1 cellular context compared by ENCODE assay signal in the genomic region with DNA sequence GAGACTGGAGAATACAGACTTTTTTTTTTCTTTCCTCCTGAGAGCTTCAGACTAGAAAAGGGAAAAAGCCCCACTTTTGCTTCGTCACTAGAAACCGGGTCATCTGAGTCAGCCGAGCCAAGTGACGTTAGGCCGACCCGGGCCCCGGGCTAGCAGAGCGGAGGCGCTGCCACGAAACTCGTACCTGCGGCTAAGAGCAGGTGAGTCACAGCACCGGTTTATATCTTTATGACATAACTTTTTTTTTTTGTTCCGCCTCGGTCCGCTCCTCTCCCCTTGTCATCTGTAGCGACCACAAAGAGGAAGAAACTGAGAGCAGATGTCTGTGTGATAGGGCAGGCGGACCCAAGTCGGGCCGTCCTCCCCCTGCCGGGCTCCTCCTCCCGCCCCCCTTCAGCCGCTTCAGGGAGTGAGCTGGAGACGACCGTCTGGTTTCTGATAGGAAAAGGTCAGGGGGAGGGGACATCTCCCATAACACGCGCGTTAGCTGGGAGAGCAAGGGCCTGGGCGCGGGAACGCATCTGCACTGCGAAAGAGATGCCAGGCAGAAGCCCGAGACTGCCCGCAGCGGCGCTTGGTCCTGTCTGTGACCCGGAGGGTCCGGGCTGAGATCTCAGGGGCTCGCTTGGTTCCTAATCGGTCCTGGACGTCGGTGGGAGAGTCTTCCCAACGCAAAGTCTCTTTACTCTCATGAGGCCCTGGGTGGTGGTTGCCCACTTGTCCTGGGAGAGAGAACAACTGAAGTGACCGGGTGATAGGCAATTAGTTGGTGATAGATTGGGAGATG.
TF ChIP-seq lines count a peak whose summit lies in the region.

No MANE protein-coding gene starts in this region.

TF ChIP-seq in H1, 55 proteins besides CTCF, POLR2A, EP300 and RAD21:
- no peak for TF ChIP-seq FOSL1 (IDR thresholded peaks at IDR 0.05; ENCODE audit: insufficient read depth, low read depth, low read length)
- no peak for TF ChIP-seq CHD1 (IDR thresholded peaks at IDR 0.05; ENCODE audit: low read depth, low read length)
- TF ChIP-seq SIN3A (conservative IDR thresholded peaks at IDR 0.05 in 1 of 2, IDR thresholded peaks at IDR 0.05 in 1 of 2; ENCODE audit: low read depth in 1 of 2, low read length in 2 of 2) = no peak
- peak; percentile 92 for TF ChIP-seq EZH2 (IDR thresholded peaks at IDR 0.05; ENCODE audit: low read depth, low read length, severe bottlenecking)
- TF ChIP-seq, protein P1, sequence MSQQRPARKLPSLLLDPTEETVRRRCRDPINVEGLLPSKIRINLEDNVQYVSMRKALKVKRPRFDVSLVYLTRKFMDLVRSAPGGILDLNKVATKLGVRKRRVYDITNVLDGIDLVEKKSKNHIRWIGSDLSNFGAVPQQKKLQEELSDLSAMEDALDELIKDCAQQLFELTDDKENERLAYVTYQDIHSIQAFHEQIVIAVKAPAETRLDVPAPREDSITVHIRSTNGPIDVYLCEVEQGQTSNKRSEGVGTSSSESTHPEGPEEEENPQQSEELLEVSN (IDR thresholded peaks at IDR 0.05) = no peak
- TF ChIP-seq BCL11A (IDR thresholded peaks at IDR 0.05; ENCODE audit: low read depth in 2 of 2, low read length in 2 of 2) = no peak
- TF ChIP-seq CBX5 (IDR thresholded peaks at IDR 0.05; ENCODE audit: low read depth, low read length) = no peak
- no peak for TF ChIP-seq EGR1 (IDR thresholded peaks at IDR 0.05; ENCODE audit: borderline replicate concordance, low read depth, low read length)
- TF ChIP-seq HDAC6 (IDR thresholded peaks at IDR 0.05; ENCODE audit: low read depth, low read length) = no peak
- no peak for TF ChIP-seq SP4 (IDR thresholded peaks at IDR 0.05; ENCODE audit: low read length)
- TF ChIP-seq JUND (IDR thresholded peaks at IDR 0.05; ENCODE audit: low read length) = no peak
- no peak for TF ChIP-seq CEBPB (IDR thresholded peaks at IDR 0.05; ENCODE audit: low read depth, low read length)
- no peak for TF ChIP-seq MAX (IDR thresholded peaks at IDR 0.05)
- no peak for TF ChIP-seq SP1 (IDR thresholded peaks at IDR 0.05; ENCODE audit: low read depth, low read length)
- TF ChIP-seq SP2 (IDR thresholded peaks at IDR 0.05; ENCODE audit: low read length) = no peak
- TF ChIP-seq MAFK (IDR thresholded peaks at IDR 0.05; ENCODE audit: low read depth, low read length) = no peak
- TF ChIP-seq KDM1A (IDR thresholded peaks at IDR 0.05; ENCODE audit: borderline replicate concordance, low read length) = no peak
- no peak for TF ChIP-seq KDM4A (IDR thresholded peaks at IDR 0.05; ENCODE audit: low read depth, low read length, severe bottlenecking)
- no peak for TF ChIP-seq TEAD4 (IDR thresholded peaks at IDR 0.05; ENCODE audit: low read depth, low read length)
- no peak for TF ChIP-seq CBX8 (IDR thresholded peaks at IDR 0.05; ENCODE audit: borderline replicate concordance, low read depth, low read length)
- TF ChIP-seq SAP30 (IDR thresholded peaks at IDR 0.05; ENCODE audit: insufficient read depth, insufficient replicate concordance, low read length) = no peak
- TF ChIP-seq RNF2 (IDR thresholded peaks at IDR 0.05; ENCODE audit: borderline replicate concordance, low read depth, low read length, missing control alignments, poor library complexity, severe bottlenecking) = peak; percentile 83
- TF ChIP-seq NRF1 (IDR thresholded peaks at IDR 0.05; ENCODE audit: low read depth, low read length) = no peak
- peak; percentile 87 for TF ChIP-seq CTBP2 (IDR thresholded peaks at IDR 0.05; ENCODE audit: borderline replicate concordance, insufficient read depth, insufficient read length, low read length)
- TF ChIP-seq RBBP5 (IDR thresholded peaks at IDR 0.05; ENCODE audit: borderline replicate concordance, low read depth, low read length) = no peak
- TF ChIP-seq CREB1 (IDR thresholded peaks at IDR 0.05) = 0 out of 2 replicates have a peak, but pooled peaks have one; percentile 17
- TF ChIP-seq TAF7 (optimal IDR thresholded peaks at IDR 0.05; ENCODE audit: borderline replicate concordance, low read depth, low read length) = no peak
- no peak for TF ChIP-seq BACH1 (IDR thresholded peaks at IDR 0.05; ENCODE audit: low read length)
- no peak for TF ChIP-seq GABPA (IDR thresholded peaks at IDR 0.05; ENCODE audit: borderline replicate concordance, insufficient read depth, low read length)
- TF ChIP-seq POLR2AphosphoS5 (IDR thresholded peaks at IDR 0.05; ENCODE audit: low read depth, low read length) = no peak
- TF ChIP-seq, protein P2, sequence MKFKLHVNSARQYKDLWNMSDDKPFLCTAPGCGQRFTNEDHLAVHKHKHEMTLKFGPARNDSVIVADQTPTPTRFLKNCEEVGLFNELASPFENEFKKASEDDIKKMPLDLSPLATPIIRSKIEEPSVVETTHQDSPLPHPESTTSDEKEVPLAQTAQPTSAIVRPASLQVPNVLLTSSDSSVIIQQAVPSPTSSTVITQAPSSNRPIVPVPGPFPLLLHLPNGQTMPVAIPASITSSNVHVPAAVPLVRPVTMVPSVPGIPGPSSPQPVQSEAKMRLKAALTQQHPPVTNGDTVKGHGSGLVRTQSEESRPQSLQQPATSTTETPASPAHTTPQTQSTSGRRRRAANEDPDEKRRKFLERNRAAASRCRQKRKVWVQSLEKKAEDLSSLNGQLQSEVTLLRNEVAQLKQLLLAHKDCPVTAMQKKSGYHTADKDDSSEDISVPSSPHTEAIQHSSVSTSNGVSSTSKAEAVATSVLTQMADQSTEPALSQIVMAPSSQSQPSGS (IDR thresholded peaks at IDR 0.05; ENCODE audit: low read length) = no peak
- TF ChIP-seq TCF12 (IDR thresholded peaks at IDR 0.05; ENCODE audit: low read depth, low read length) = no peak
- TF ChIP-seq PHF8 (conservative IDR thresholded peaks at IDR 0.05; ENCODE audit: low read depth, low read length) = no peak
- no peak for TF ChIP-seq RFX5 (IDR thresholded peaks at IDR 0.05; ENCODE audit: borderline replicate concordance, low read depth, low read length)
- TF ChIP-seq ZNF274 (IDR thresholded peaks at IDR 0.05; ENCODE audit: borderline replicate concordance, extremely low read depth, low read length) = no peak
- no peak for TF ChIP-seq TAF1 (IDR thresholded peaks at IDR 0.05; ENCODE audit: low read depth, low read length)
- no peak for TF ChIP-seq CHD2 (IDR thresholded peaks at IDR 0.05; ENCODE audit: low read length)
- TF ChIP-seq HDAC2 (IDR thresholded peaks at IDR 0.05; ENCODE audit: borderline replicate concordance in 1 of 2, low read depth in 2 of 2, low read length in 2 of 2) = no peak
- TF ChIP-seq JUN (IDR thresholded peaks at IDR 0.05; ENCODE audit: low read depth, low read length) = no peak
- no peak for TF ChIP-seq YY1 (IDR thresholded peaks at IDR 0.05; ENCODE audit: low read depth, low read length)
- TF ChIP-seq NANOG (IDR thresholded peaks at IDR 0.05; ENCODE audit: insufficient read depth, low read depth, low read length, poor library complexity, severe bottlenecking) = no peak
- peak; percentile 33 for TF ChIP-seq ASH2L (IDR thresholded peaks at IDR 0.05; ENCODE audit: low read length)
- no peak for TF ChIP-seq CHD7 (IDR thresholded peaks at IDR 0.05; ENCODE audit: insufficient replicate concordance, low read length)
- no peak for TF ChIP-seq KDM5A (IDR thresholded peaks at IDR 0.05; ENCODE audit: low read length)
- no peak for TF ChIP-seq SRF (IDR thresholded peaks at IDR 0.05; ENCODE audit: low read depth, low read length)
- TF ChIP-seq SUZ12 (IDR thresholded peaks at IDR 0.05; ENCODE audit: low read length) = peak; percentile 87
- no peak for TF ChIP-seq SIX5 (IDR thresholded peaks at IDR 0.05; ENCODE audit: low read depth, low read length)
- no peak for TF ChIP-seq SIRT6 (IDR thresholded peaks at IDR 0.05; ENCODE audit: low read length)
- TF ChIP-seq, protein P3, sequence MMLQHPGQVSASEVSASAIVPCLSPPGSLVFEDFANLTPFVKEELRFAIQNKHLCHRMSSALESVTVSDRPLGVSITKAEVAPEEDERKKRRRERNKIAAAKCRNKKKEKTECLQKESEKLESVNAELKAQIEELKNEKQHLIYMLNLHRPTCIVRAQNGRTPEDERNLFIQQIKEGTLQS (IDR thresholded peaks at IDR 0.05; ENCODE audit: insufficient read depth, low read depth, low read length) = no peak
- no peak for TF ChIP-seq BRCA1 (IDR thresholded peaks at IDR 0.05; ENCODE audit: low read depth, low read length)
- TF ChIP-seq POU5F1 (IDR thresholded peaks at IDR 0.05; ENCODE audit: low read depth, low read length) = no peak
- no peak for TF ChIP-seq GTF2F1 (IDR thresholded peaks at IDR 0.05; ENCODE audit: borderline replicate concordance, low read depth, low read length)
- no peak for TF ChIP-seq USF2 (IDR thresholded peaks at IDR 0.05; ENCODE audit: low read length)
- TF ChIP-seq RXRA (IDR thresholded peaks at IDR 0.05; ENCODE audit: insufficient read depth, low read depth, low read length) = no peak
